1 cellular context compared by ENCODE assay signal in the genomic region with DNA sequence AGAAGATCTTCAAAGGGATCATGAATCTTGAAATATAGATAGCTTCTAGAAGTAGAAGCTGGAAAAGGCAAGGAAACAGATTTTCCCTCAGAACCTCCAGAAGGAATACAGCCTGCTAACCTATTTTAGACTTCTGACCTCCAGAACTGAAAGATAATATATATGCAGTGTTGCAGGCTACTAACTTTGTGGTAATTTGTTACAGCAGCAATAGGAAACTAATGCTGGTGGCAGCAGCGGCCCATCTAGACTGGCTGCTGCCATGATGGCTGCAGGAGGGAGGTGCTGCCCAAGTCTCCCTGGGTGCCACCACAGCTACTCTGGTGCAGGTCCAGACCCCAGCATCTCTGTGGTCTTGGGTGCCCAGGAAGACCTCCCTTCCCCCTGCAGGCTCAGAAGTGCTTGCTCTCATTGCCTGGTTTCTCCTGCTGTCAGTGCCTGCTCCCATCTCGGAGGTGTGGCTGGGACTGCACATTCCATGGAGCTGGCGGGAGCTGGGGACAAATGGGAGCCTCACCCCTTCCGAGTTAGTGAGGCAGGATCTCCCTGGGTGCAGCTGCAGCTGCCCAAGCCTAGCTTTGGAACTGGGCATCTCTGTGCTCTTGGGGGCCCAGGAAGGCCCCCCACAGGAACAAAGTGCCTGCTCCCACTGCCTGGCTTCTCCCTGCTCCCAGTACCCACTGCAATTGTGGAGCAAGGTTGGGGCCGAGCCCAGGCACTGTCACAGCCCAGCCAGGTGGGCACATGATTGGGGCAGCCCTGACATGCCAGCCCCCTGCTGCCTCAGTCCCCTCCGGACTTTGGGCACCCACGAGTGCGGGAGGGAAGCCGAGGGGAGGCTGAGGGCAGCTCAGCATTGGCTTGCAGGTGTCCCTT.
TF ChIP-seq lines count a peak whose summit lies in the region.

No MANE protein-coding gene starts in this region.

TF ChIP-seq in H1, 55 proteins besides CTCF, POLR2A, EP300 and RAD21:
- no peak for TF ChIP-seq CBX8 (IDR thresholded peaks at IDR 0.05; ENCODE audit: borderline replicate concordance, low read depth, low read length)
